ENCODE assay signal across 8 cellular contexts in genomic region chr2:166750624-166751023, GRCh38.
"Had no signal": no experiment of that assay in that cellular context is flagged by ENCODE, and none has a peak within 500 bp of the region (broad histone marks: within the 10 kb centered on the region; RNA-seq: fewer than 3 reads in every experiment).

No MANE protein-coding gene starts in this region.

- H3K4me3 ChIP-seq: GM12878 had no signal

- DNase-seq: GDM1, GF-D8 had no signal

- FAIRE-seq: G401.6, GM12878, GM12891, GM12892, GM18507, GM19239 had no signal

- ATAC-seq: GM12878 had no signal
